In the genomic region with DNA sequence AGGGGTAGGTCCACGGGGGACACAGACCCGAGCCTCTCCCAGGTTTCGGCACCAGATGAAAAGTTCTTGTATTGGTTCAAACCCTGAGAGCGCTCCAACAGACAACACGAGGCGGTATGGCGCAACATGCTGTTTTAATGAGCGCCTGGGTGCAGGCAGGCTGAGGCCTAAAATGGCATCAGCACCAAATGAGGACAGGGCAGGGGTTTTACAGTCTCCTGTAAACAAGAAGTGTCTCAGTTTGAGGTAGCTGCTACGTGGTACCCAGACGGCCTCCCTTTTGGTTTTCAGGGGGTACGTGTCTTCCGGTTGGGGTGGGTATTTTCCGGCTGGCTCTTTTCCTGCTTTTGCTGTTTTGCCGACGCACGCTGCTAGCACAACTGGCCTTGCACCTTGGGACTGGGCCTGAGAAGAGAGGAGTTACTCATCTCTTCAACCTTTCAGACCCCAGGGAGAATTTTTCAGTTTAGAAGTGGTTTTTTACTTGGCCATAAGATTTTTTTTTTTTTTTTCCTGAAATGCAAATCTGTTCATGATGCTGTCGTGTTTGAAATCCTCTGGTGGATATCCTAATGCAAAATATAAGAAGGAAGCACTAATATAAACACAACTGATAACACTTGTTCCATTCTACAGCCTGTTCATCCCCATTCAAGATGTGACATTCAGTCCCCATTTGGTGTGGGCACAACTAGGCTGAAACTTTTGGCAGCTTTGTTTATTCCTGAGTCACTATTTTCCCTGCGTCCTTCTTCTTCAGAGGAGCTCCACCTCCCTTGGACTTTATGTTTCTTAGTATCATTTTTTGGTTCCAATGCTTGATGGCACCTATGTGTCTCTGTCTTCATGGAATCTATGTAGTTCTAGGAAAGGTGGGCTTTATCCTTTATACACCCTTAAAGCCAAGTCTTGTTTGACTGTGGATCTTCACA, we compare ENCODE assay signal across 10 cellular contexts. TPM values are rescaled to one million over a fixed set of nuclear protein-coding genes. Genes with fewer than 3 reads are reported as not detected.
DNase-seq lines count a peak whose midpoint lies in the region; ATAC-seq, FAIRE-seq and TF ChIP-seq lines count a peak whose summit lies in the region.
"Had no signal": no experiment of that assay in that cellular context is flagged by ENCODE, and none has a peak within 500 bp of the region (broad histone marks: within the 10 kb centered on the region; RNA-seq: fewer than 3 reads in every experiment).

No MANE protein-coding gene starts in this region.

- H3K27ac ChIP-seq in KMS-11: no peak overlapping the region
- H3K27ac ChIP-seq in psoas muscle: peak overlapping the region; percentile 36
- no peak overlapping the region for H3K27ac ChIP-seq in upper lobe of left lung
- H3K27ac ChIP-seq in body of pancreas: no peak overlapping the region
- peak overlapping the region in 1 of 4 donors; percentile 4 for H3K27ac ChIP-seq in pancreas

- no peaks in the 10 kb centered on the region for H3K27me3 ChIP-seq in KMS-11 (ENCODE audit: insufficient read depth, low read depth)
- H3K27me3 ChIP-seq in psoas muscle (ENCODE audit: insufficient read depth in 3 of 3, low read length in 2 of 3): no peaks in the 10 kb centered on the region
- H3K27me3 ChIP-seq in upper lobe of left lung: no peaks in the 10 kb centered on the region
- no peaks in the 10 kb centered on the region for H3K27me3 ChIP-seq in body of pancreas
- H3K27me3 ChIP-seq in pancreas: no peaks in the 10 kb centered on the region

- H4K20me1 ChIP-seq in KMS-11 (ENCODE audit: insufficient read depth): no peaks in the 10 kb centered on the region

- 69 to 72% (median 70%) methylated on average over 18 of the region's 18 CpGs for whole genome bisulfite sequencing in psoas muscle, 3 donors
- WGBS in upper lobe of left lung, 2 donors: 82 to 89% methylated on average over 17 to 18 of the region's 18 CpGs
- WGBS in body of pancreas, 2 donors: 72 to 77% methylated on average over 17 to 18 of the region's 18 CpGs
- 77 to 78% methylated on average over 18 of the region's 18 CpGs for WGBS in pancreas, 2 donors

- no peak for FAIRE-seq in pancreas (lab: Jason Lieb, UNC)

- intact Hi-C loops in psoas muscle (cut with DNase I): no loop called here
- intact Hi-C loops in body of pancreas (cut with DNase I): no loop called here
- intact Hi-C loops in pancreas (cut with DNase I): no loop called here

- no peaks in the 10 kb centered on the region for H3K79me2 ChIP-seq in KMS-11 (ENCODE audit: insufficient read depth, low read depth)

- H2AFZ ChIP-seq in KMS-11 (ENCODE audit: low read depth): no peak overlapping the region

- DNase-seq in psoas muscle (no peak), upper lobe of left lung (no peak), GM19240 (ENCODE audit: insufficient read length, low spot score) (no peak), body of pancreas (no peak), pancreas (no peak)
- DNase-seq: activated naive CD4-positive, alpha-beta T cell treated with Interleukin-2 at 50 U/mL for 16 hours had no signal

- TF ChIP-seq POLR2A in upper lobe of left lung (IDR thresholded peaks at IDR 0.05) (no peak), body of pancreas (IDR thresholded peaks at IDR 0.05) (no peak)

- H3K4me1 ChIP-seq in KMS-11 (ENCODE audit: low read depth, poor library complexity, severe bottlenecking): peaks cover 17% of the 10 kb centered on the region
- peaks cover 38% of the 10 kb centered on the region for H3K4me1 ChIP-seq in psoas muscle
- H3K4me1 ChIP-seq in upper lobe of left lung: peaks cover 13 to 23% (median 19%) of the 10 kb centered on the region in 4 donors
- H3K4me1 ChIP-seq in body of pancreas: no peaks in the 10 kb centered on the region
- H3K4me1 ChIP-seq in pancreas: no peaks in the 10 kb centered on the region

- ATAC-seq in GM18873 (IDR thresholded peaks at IDR 0.05; ENCODE audit: low FRiP score, unreplicated experiment): peak; percentile 52
- peak; percentile 51 for ATAC-seq in GM21737 (IDR thresholded peaks at IDR 0.05; ENCODE audit: unreplicated experiment)
- ATAC-seq in psoas muscle: peak in 1 of 4 donors; percentile 58
- ATAC-seq in upper lobe of left lung (ENCODE audit: low FRiP score in 2 of 2): no peak
- no peak for ATAC-seq in body of pancreas
- no peak for ATAC-seq in pancreas
- ATAC-seq: HCT116 had no signal

- H3K36me3 ChIP-seq in KMS-11 (ENCODE audit: insufficient read depth): no peaks in the 10 kb centered on the region
- no peaks in the 10 kb centered on the region for H3K36me3 ChIP-seq in psoas muscle (ENCODE audit: insufficient read depth in 1 of 2, low read depth in 1 of 2)
- H3K36me3 ChIP-seq in upper lobe of left lung: no peaks in the 10 kb centered on the region
- H3K36me3 ChIP-seq in body of pancreas (replicated peaks in 1 of 2; ENCODE audit: insufficient read depth in 1 of 2, low read depth in 2 of 2): no peaks in the 10 kb centered on the region
- no peaks in the 10 kb centered on the region for H3K36me3 ChIP-seq in pancreas

- no peaks in the 10 kb centered on the region for H3K9me3 ChIP-seq in psoas muscle
- no peaks in the 10 kb centered on the region for H3K9me3 ChIP-seq in upper lobe of left lung
- no peaks in the 10 kb centered on the region for H3K9me3 ChIP-seq in body of pancreas
- no peaks in the 10 kb centered on the region for H3K9me3 ChIP-seq in pancreas

- 0 out of 2 replicates have a peak overlapping the region, but pooled peaks have one; percentile 2 for H3K4me2 ChIP-seq in KMS-11

- TF ChIP-seq EP300 in upper lobe of left lung (IDR thresholded peaks at IDR 0.05): no peak

- H3K9ac ChIP-seq in KMS-11: no peak overlapping the region

- no peak for TF ChIP-seq CTCF in KMS-11 (conservative IDR thresholded peaks at IDR 0.05; ENCODE audit: low read depth, low read length)
- no peak for TF ChIP-seq CTCF in psoas muscle (IDR thresholded peaks at IDR 0.05)
- no peak for TF ChIP-seq CTCF in upper lobe of left lung (IDR thresholded peaks at IDR 0.05)
- no peak for TF ChIP-seq CTCF in body of pancreas (IDR thresholded peaks at IDR 0.05)
- no peak for TF ChIP-seq CTCF in pancreas (IDR thresholded peaks at IDR 0.05)

- no peak overlapping the region for H3K4me3 ChIP-seq in KMS-11 (IDR thresholded peaks at IDR 0.05; ENCODE audit: insufficient read depth, low read depth, low read length)
- no peak overlapping the region for H3K4me3 ChIP-seq in psoas muscle
- no peak overlapping the region for H3K4me3 ChIP-seq in upper lobe of left lung
- no peak overlapping the region for H3K4me3 ChIP-seq in body of pancreas
- H3K4me3 ChIP-seq in pancreas: no peak overlapping the region

RNA-seq across cellular contexts. Expression of a gene that starts 6.5 kb away (rescaled TPM):
- total RNA-seq in psoas muscle (10 to 100 TPM; 19.7 to 54.8 (median 32.5) TPM), upper lobe of left lung (10 to 100 TPM; 10.6 to 63.9 (median 36.7) TPM), body of pancreas (10 to 100 TPM; 34.9 to 35.3 TPM), pancreas (10 to 100 TPM in 5 of 6 donors, 1 to 10 TPM in 1; 8.6 to 24.7 (median 11.4) TPM)
- polyA plus RNA-seq in psoas muscle (10 to 100 TPM in 2 of 3 donors, 1 to 10 TPM in 1; 7.4 to 19.0 (median 14.6) TPM), pancreas (10 to 100 TPM in 1 of 2 donors, 1 to 10 TPM in 1; 8.0 to 12.6 TPM)

RNA-seq across cellular contexts. Expression of a gene that starts 35.0 kb away (rescaled TPM):
- total RNA-seq in psoas muscle (1 to 10 TPM; 1.1 to 7.2 (median 1.6) TPM), upper lobe of left lung (10 to 100 TPM in 2 of 6 donors, 1 to 10 TPM in 4; 1.6 to 34.2 (median 4.6) TPM), body of pancreas (1 to 10 TPM; 2.3 to 3.6 TPM), pancreas (1 to 10 TPM in 4 of 6 donors, under 1 TPM in 2; 0.32 to 7.0 (median 1.6) TPM)
- polyA plus RNA-seq in psoas muscle (1 to 10 TPM in 2 of 3 donors, under 1 TPM in 1; 0.81 to 1.5 (median 1.1) TPM), pancreas (under 1 TPM; 0.70 to 0.76 TPM)

Comparison
In these comparisons a context has a peak if more than half of its experiments do, and no peak if none do; other contexts are left out.
1. ATAC-seq: peak in GM18873 (single experiment) and GM21737 (single experiment); none in upper lobe of left lung (0 of 2), body of pancreas (single experiment) and pancreas (0 of 4).